9 cellular contexts compared by ENCODE assay signal in the genomic region with DNA sequence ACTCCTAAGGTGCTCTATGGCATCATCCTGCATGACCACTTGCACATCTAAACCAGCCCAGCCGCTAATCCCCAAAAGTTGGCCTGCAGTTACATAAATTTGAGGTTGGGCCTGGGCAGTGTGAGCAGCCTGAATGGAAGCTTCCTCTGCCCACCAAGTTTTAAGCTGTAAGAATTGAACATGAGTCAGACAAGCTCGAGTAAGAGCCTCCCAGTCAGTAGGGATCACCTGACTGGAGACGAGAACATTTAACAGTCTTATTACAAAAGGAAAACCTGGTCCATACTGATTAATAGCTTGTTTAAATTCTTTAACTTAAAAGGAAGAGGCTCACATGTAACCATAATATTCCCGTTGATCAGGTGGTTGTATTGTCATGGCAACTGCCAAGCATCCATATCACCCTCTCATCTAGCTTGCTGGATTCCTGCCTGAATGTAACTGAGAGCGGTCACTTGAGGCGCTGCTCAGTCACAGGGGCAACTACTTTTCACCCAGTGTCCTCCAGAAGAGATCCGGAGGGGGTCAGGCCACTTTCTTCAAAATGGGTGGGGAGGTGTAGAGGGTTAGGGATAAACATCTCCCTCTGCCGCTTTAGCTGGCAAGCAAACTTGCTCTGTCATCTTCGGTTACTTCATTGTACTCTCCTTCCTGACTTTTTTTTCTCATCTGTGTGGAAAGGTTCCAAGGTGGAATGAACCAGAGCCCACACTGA. TPM values are rescaled to one million over a fixed set of nuclear protein-coding genes. Genes with fewer than 3 reads are reported as not detected.
DNase-seq lines count a peak whose midpoint lies in the region; ATAC-seq and TF ChIP-seq lines count a peak whose summit lies in the region.
"Had no signal": no experiment of that assay in that cellular context is flagged by ENCODE, and none has a peak within 500 bp of the region (broad histone marks: within the 10 kb centered on the region; RNA-seq: fewer than 3 reads in every experiment).

No MANE protein-coding gene starts in this region.

- intact Hi-C loops in breast epithelium (cut with DNase I; ENCODE audit: low total_unique reads) = no loop called here

- WGBS in thymus = 65% methylated on average over 9 of the region's 9 CpGs

- H3K36me3 ChIP-seq in breast epithelium = no peaks in the 10 kb centered on the region
- no peaks in the 10 kb centered on the region for H3K36me3 ChIP-seq in thymus (ENCODE audit: control insufficient read depth, insufficient read depth)

- H3K9me3 ChIP-seq in breast epithelium (no peaks in the 10 kb centered on the region), thymus (ENCODE audit: control insufficient read depth) (no peaks in the 10 kb centered on the region)

- no peaks in the 10 kb centered on the region for H3K27me3 ChIP-seq in breast epithelium
- no peaks in the 10 kb centered on the region for H3K27me3 ChIP-seq in thymus (ENCODE audit: control insufficient read depth, insufficient read depth)

- no peak for ATAC-seq in GM19463 (IDR thresholded peaks at IDR 0.05; ENCODE audit: unreplicated experiment)

- peak in 1 of 3 donors; percentile 20 for TF ChIP-seq CTCF in breast epithelium (IDR thresholded peaks at IDR 0.05)

- DNase-seq in LHCN-M2 (ENCODE audit: low read depth) = peak; percentile 14
- DNase-seq in breast epithelium (ENCODE audit: low spot score in 2 of 2) = peak in 1 of 2 donors; percentile 27
- DNase-seq in left kidney (ENCODE audit: low read depth, low spot score) = peak; percentile 69
- DNase-seq in retina = no peak
- DNase-seq in iPS-NIHi7 (ENCODE audit: extremely low spot score) = no peak
- DNase-seq: NCI-H187 treated with DMSO at 0.1 percent for 48 hours; stimulated activated CD4-positive, alpha-beta T cell treated with anti-CD3 and anti-CD28 coated beads, Interleukin-1b, Interleukin-23, amount 100 ng/mL, for 48 hours had no signal

- H3K4me1 ChIP-seq in breast epithelium (peaks cover 0 to 3% of the 10 kb centered on the region in 2 donors), thymus (ENCODE audit: control insufficient read depth, insufficient read depth, low read length) (no peaks in the 10 kb centered on the region)

- H3K27ac ChIP-seq in breast epithelium = peak overlapping the region; percentile 43 to 78
- peak overlapping the region; percentile 55 for H3K27ac ChIP-seq in thymus (ENCODE audit: low read depth)

- TF ChIP-seq POLR2A in breast epithelium (IDR thresholded peaks at IDR 0.05) = no peak

- H3K4me3 ChIP-seq in breast epithelium (peak overlapping the region in 1 of 3 donors; percentile 22), thymus (ENCODE audit: low read length) (no peak overlapping the region)

RNA-seq across cellular contexts. Expression of a gene that starts 56.6 kb away (rescaled TPM):
- 310 and 335 TPM in 2 replicates for total RNA-seq in LHCN-M2 (2014; rRNA removed)
- polyA plus RNA-seq in LHCN-M2 (2012) = 613 TPM
- 100 to 1,000 TPM in 2 of 3 donors, 10 to 100 TPM in 1; 93.9 to 142 (median 127) TPM for total RNA-seq in breast epithelium
- polyA plus RNA-seq in thymus = 141 TPM

Comparison
In these comparisons a context has a peak if more than half of its experiments do, and no peak if none do; other contexts are left out.
1. DNase-seq: peak in LHCN-M2 (single experiment) and left kidney (single experiment); none in retina (single experiment) and iPS-NIHi7 (single experiment).